19 cellular contexts compared by ENCODE assay signal in the genomic region with DNA sequence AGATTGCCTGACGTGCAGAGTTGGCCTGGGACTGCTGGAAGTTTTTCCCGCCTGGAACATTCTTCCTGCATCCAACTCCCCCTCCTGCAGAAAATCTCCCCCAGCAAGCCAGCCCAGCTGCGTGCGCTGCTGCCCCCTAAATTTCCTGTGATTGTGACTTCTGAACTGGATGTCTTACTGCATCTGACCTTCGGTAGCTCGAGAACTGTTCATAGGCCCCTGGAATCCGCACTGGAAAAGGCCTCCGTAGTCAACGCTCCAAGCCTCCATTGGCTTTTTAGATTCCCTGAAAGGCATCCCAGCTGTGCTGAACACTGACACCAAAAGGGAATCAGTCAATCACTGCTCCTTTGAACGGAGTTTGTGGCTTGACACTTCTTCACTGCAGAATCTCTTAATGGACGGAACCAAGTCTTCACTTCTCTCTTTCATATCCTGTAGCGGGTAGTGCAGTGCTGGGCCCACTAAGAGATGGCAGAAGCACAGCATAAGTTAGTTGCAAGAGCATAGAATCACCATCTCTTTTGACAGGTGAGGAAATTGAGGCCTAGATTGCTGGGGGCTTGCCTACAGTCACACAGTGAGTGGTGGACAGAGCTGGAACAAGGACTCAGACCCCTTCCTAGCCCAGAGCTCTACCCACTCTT. TPM values are rescaled to one million over a fixed set of nuclear protein-coding genes. Genes with fewer than 3 reads are reported as not detected.
"Had no signal": no experiment of that assay in that cellular context is flagged by ENCODE, and none has a peak within 500 bp of the region (broad histone marks: within the 10 kb centered on the region; RNA-seq: fewer than 3 reads in every experiment).

No MANE protein-coding gene starts in this region.

- H3K27me3 ChIP-seq: dorsolateral prefrontal cortex, gastroesophageal sphincter had no signal

- ATAC-seq: activated CD4-positive, alpha-beta T cell treated with anti-CD3 and anti-CD28 coated beads for 36 hours; activated CD8-positive, alpha-beta memory T cell treated with anti-CD3 and anti-CD28 coated beads, Interleukin-2, amount 10 ng/mL, durations not matched to agents 7 days and 5 days; naive thymus-derived CD4-positive, alpha-beta T cell had no signal

- H3K9me3 ChIP-seq: neutrophil had no signal

- H3K4me1 Mint-ChIP-seq: activated CD4-positive, alpha-beta T cell treated with anti-CD3 and anti-CD28 coated beads for 36 hours; activated CD8-positive, alpha-beta memory T cell treated with anti-CD3 and anti-CD28 coated beads, Interleukin-2, amount 10 ng/mL, durations not matched to agents 7 days and 5 days; endodermal cell had no signal

- DNase-seq: activated CD4-positive, alpha-beta memory T cell treated with anti-CD3 and anti-CD28 coated beads for 36 hours; activated CD4-positive, alpha-beta T cell treated with anti-CD3 and anti-CD28 coated beads for 36 hours; activated CD8-positive, alpha-beta memory T cell treated with anti-CD3 and anti-CD28 coated beads, Interleukin-2, amount 10 ng/mL, durations not matched to agents 7 days and 5 days; activated effector memory CD4-positive, alpha-beta T cell treated with Interleukin-2 at 50 U/mL for 16 hours; activated naive CD4-positive, alpha-beta T cell treated with anti-CD3 and anti-CD28 coated beads, Interleukin-2, amount 50 U/mL, for 16 hours; activated T-cell treated with anti-CD3 and anti-CD28 coated beads, Interleukin-2, amount 50 U/mL, for 1 hour; endodermal cell; erythroblast; left colon; mammary epithelial cell; naive thymus-derived CD4-positive, alpha-beta T cell had no signal

- H3K4me3 ChIP-seq: dorsolateral prefrontal cortex, gastroesophageal sphincter, thoracic aorta had no signal

- H3K79me2 ChIP-seq: parathyroid adenoma had no signal

- H3K27ac Mint-ChIP-seq: activated CD4-positive, alpha-beta memory T cell treated with anti-CD3 and anti-CD28 coated beads for 36 hours; activated CD4-positive, alpha-beta T cell treated with anti-CD3 and anti-CD28 coated beads for 36 hours; activated CD8-positive, alpha-beta memory T cell treated with anti-CD3 and anti-CD28 coated beads, Interleukin-2, amount 10 ng/mL, durations not matched to agents 7 days and 5 days; endodermal cell; naive thymus-derived CD4-positive, alpha-beta T cell had no signal

- H2AFZ ChIP-seq: parathyroid adenoma had no signal

- H3K27ac ChIP-seq: neutrophil, parathyroid adenoma, thoracic aorta had no signal

- H3K4me1 ChIP-seq: parathyroid adenoma had no signal

- H3K36me3 ChIP-seq: gastroesophageal sphincter, neutrophil, thoracic aorta had no signal

- H3K9ac ChIP-seq: parathyroid adenoma had no signal

- FAIRE-seq: astrocyte, islet of Langerhans had no signal

- H3K36me3 Mint-ChIP-seq: activated CD4-positive, alpha-beta memory T cell treated with anti-CD3 and anti-CD28 coated beads for 36 hours; activated CD8-positive, alpha-beta memory T cell treated with anti-CD3 and anti-CD28 coated beads, Interleukin-2, amount 10 ng/mL, durations not matched to agents 7 days and 5 days had no signal

- H3K4me3 Mint-ChIP-seq: activated CD4-positive, alpha-beta memory T cell treated with anti-CD3 and anti-CD28 coated beads for 36 hours; activated CD4-positive, alpha-beta T cell treated with anti-CD3 and anti-CD28 coated beads for 36 hours; activated CD8-positive, alpha-beta memory T cell treated with anti-CD3 and anti-CD28 coated beads, Interleukin-2, amount 10 ng/mL, durations not matched to agents 7 days and 5 days; endodermal cell; naive thymus-derived CD4-positive, alpha-beta T cell had no signal

RNA-seq across cellular contexts. Expression of gene RASD2, which starts 14.2 kb away (rescaled TPM):
- total RNA-seq: T-helper 1 cell treated with Interleukin-12 subunit alpha and Interleukin-12 subunit beta and Interleukin-4 antibody, amounts not matched to agents 30 ng/mL and 1 ng/mL, for 36 hours had no signal
